Comparison of ENCODE assay signal across 1 cellular context in the genomic region with DNA sequence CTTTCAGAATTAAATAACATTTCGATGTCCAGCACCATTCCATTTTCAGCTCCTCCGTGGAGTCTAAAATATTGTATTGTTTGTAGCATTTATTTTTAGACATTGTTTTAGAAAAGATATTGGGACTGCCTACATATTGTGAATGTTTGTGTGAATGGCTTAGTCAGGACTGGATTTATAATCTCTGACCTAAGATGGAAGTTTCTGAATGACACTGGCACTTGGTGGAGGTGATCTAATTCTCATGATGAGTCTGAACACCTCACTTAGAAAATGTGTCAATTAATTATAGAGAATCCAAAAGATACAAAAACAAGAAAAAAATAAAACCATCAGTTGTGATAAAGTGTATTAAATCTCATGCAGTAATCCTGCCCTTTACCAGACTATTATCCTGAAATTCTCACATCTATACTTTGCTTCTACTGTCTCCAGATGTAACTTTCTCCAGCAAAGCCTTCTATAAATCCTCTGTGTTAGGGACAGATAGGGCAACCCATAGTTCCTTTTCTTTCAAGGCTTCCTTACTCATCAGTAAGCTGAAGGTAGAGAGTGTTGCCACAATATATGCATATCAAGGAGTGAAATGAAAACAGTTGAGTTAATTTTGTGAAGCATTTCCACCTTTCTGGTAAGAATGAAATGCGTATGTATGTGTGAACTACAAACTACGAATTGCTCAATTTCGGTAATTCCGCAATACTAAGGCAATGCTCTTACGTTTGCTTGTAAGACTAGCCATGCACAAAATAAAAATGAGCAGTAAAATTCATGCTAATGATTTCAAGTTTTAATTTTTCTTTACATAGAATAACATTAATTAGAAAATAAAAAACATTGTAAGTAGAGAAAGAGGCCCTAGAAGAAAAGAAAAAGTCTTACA.
A peak's percentile ranks its signal among the peaks of the same experiment; 100 is the strongest.
TF ChIP-seq lines count a peak whose summit lies in the region.

No MANE protein-coding gene starts in this region.

TF ChIP-seq in K562, 482 proteins besides CTCF, POLR2A, EP300 and RAD21 (continued from another document):
- 0 out of 2 replicates have a peak, but pooled peaks have one; percentile 34 for TF ChIP-seq MBD1 (CRISPR knock-in tag; IDR thresholded peaks at IDR 0.05)
